ENCODE assay signal across 8 cellular contexts in genomic region chr7:74290999-74291441, GRCh38. TPM values are rescaled to one million over a fixed set of nuclear protein-coding genes. Genes with fewer than 3 reads are reported as not detected.
A peak's percentile ranks its signal among the peaks of the same experiment; 100 is the strongest.
DNase-seq lines count a peak whose midpoint lies in the region; ATAC-seq and TF ChIP-seq lines count a peak whose summit lies in the region.

No MANE protein-coding gene starts in this region.

- DNase-seq in SIG-M5 treated with dmso at 0.1 percent for 504 hours (lab: John Stamatoyannopoulos, UW; ENCODE audit: unreplicated experiment): peak; percentile 15
- DNase-seq in SIG-M5 (lab: John Stamatoyannopoulos, UW): no peak
- no peak for DNase-seq in PC-3
- DNase-seq in fibroblast of villous mesenchyme (ENCODE audit: low read depth): no peak
- no peak for DNase-seq in stimulated activated naive B cell treated with anti-CD40 and anti-IgM and Interleukin-4, amounts not matched to agents 10 μg/mL and 1 μg/mL and 100 μg/mL, for 72 hours
- DNase-seq in NK-92 (lab: John Stamatoyannopoulos, UW; ENCODE audit: unreplicated experiment): no peak

- no TSS peak for BruUV-seq in PC-3 (replicated peaks; lab: Mats Ljungman, UMichigan)

- H2AFZ ChIP-seq in PC-3 (ENCODE audit: low read length): no peak overlapping the region

- no peaks in the 10 kb centered on the region for H3K27me3 ChIP-seq in PC-3 (ENCODE audit: low read length)

- CTCF ChIA-PET in PC-3 (lab: Charles Lee): no interaction called here

- TF ChIP-seq CTCF in PC-3 (conservative IDR thresholded peaks at IDR 0.05; ENCODE audit: low read depth, low read length) (no peak), fibroblast of villous mesenchyme (IDR thresholded peaks at IDR 0.05; ENCODE audit: insufficient read depth, low read depth, low read length) (no peak)

- H3K79me2 ChIP-seq in PC-3 (ENCODE audit: low read length): peaks cover 61% of the 10 kb centered on the region

- H3K4me1 Mint-ChIP-seq in stimulated activated naive B cell treated with anti-CD40 and anti-IgM and Interleukin-4, amounts not matched to agents 10 μg/mL and 1 μg/mL and 100 μg/mL, for 72 hours: peaks cover 49 to 64% of the 10 kb centered on the region in 2 donors

- H3K36me3 Mint-ChIP-seq in stimulated activated naive B cell treated with anti-CD40 and anti-IgM and Interleukin-4, amounts not matched to agents 10 μg/mL and 1 μg/mL and 100 μg/mL, for 72 hours: peaks cover 0 to 14% of the 10 kb centered on the region in 2 donors

- no peaks in the 10 kb centered on the region for H3K9me3 Mint-ChIP-seq in stimulated activated naive B cell treated with anti-CD40 and anti-IgM and Interleukin-4, amounts not matched to agents 10 μg/mL and 1 μg/mL and 100 μg/mL, for 72 hours

- H3K4me3 Mint-ChIP-seq in stimulated activated naive B cell treated with anti-CD40 and anti-IgM and Interleukin-4, amounts not matched to agents 10 μg/mL and 1 μg/mL and 100 μg/mL, for 72 hours: peak overlapping the region; percentile 83 to 89

- H4K20me1 ChIP-seq in PC-3 (ENCODE audit: low read length): peaks cover 18% of the 10 kb centered on the region; the same call in 1 of the 2 replicates

- peak overlapping the region; percentile 94 for H3K4me2 ChIP-seq in PC-3 (ENCODE audit: low read length)

- no peaks in the 10 kb centered on the region for H3K9me3 ChIP-seq in PC-3 (ENCODE audit: low read length)

- H3K27me3 Mint-ChIP-seq in stimulated activated naive B cell treated with anti-CD40 and anti-IgM and Interleukin-4, amounts not matched to agents 10 μg/mL and 1 μg/mL and 100 μg/mL, for 72 hours: no peaks in the 10 kb centered on the region

- H3K36me3 ChIP-seq in PC-3 (ENCODE audit: low read depth, low read length): no peaks in the 10 kb centered on the region

- peak overlapping the region; percentile 85 for H3K9ac ChIP-seq in PC-3 (ENCODE audit: low read length)

- ATAC-seq in PC-3: no peak
- ATAC-seq in stimulated activated naive B cell treated with anti-CD40 and anti-IgM and Interleukin-4, amounts not matched to agents 10 μg/mL and 1 μg/mL and 100 μg/mL, for 72 hours (replicated peaks): no peak
- no peak for ATAC-seq in GM21360 (IDR thresholded peaks at IDR 0.05; ENCODE audit: unreplicated experiment)
- no peak for ATAC-seq in GM18502 (IDR thresholded peaks at IDR 0.05; ENCODE audit: poor library complexity, unreplicated experiment)

- H3K27ac ChIP-seq in PC-3 (ENCODE audit: low read length): no peak overlapping the region

- no peaks in the 10 kb centered on the region for H3K9me2 ChIP-seq in PC-3 (replicated peaks; ENCODE audit: low read length)

- POLR2A ChIA-PET in PC-3 (lab: Charles Lee; ENCODE audit: unreplicated experiment): no interaction called here

- H3F3A ChIP-seq in PC-3 (ENCODE audit: low read length, unreplicated experiment): no peaks in the 10 kb centered on the region

- intact Hi-C loops in PC-3 (cut with micrococcal nuclease): loop anchor here (5.0 kb wide), 1 partner anchor 101 kb away; no protein-coding TSS in a partner anchor

- peak overlapping the region; percentile 79 for H3K27ac Mint-ChIP-seq in stimulated activated naive B cell treated with anti-CD40 and anti-IgM and Interleukin-4, amounts not matched to agents 10 μg/mL and 1 μg/mL and 100 μg/mL, for 72 hours

- H3K4me3 ChIP-seq in PC-3 (ENCODE audit: low read length): peak overlapping the region; percentile 98
- peak overlapping the region; percentile 82 for H3K4me3 ChIP-seq in fibroblast of villous mesenchyme (ENCODE audit: low read depth, low read length)

- peaks cover 19% of the 10 kb centered on the region for H3K4me1 ChIP-seq in PC-3 (ENCODE audit: insufficient read depth, low read length)

RNA-seq across cellular contexts. Expression of gene CLIP2, which starts 1.8 kb away (rescaled TPM):
- total RNA-seq in PC-3 (2014; rRNA removed) (26.2 and 33.8 TPM in 2 replicates), fibroblast of villous mesenchyme (55.7 and 61.8 TPM in 2 replicates)

RNA-seq across cellular contexts. Expression of gene RFC2, which starts 36.8 kb away (rescaled TPM):
- total RNA-seq in PC-3 (2014; rRNA removed): 57.4 and 60.4 TPM in 2 replicates
- total RNA-seq in fibroblast of villous mesenchyme: 18.4 and 22.0 TPM in 2 replicates
